ENCODE assay signal across 11 cellular contexts in genomic region chr21:14453339-14453738, GRCh38.
DNase-seq lines count a peak whose midpoint lies in the region; ATAC-seq and TF ChIP-seq lines count a peak whose summit lies in the region.
"Had no signal": no experiment of that assay in that cellular context is flagged by ENCODE, and none has a peak within 500 bp of the region (broad histone marks: within the 10 kb centered on the region; RNA-seq: fewer than 3 reads in every experiment).

No MANE protein-coding gene starts in this region.

- no peaks in the 10 kb centered on the region for H3K27me3 ChIP-seq in GM23248 (replicated peaks; ENCODE audit: insufficient read depth)
- H3K27me3 ChIP-seq: body of pancreas had no signal

- H3K27ac Mint-ChIP-seq in glutamatergic neuron (ENCODE audit: unreplicated experiment), result peak overlapping the region; percentile 28
- H3K27ac Mint-ChIP-seq in type B pancreatic cell, result no peak overlapping the region

- H3K27me3 Mint-ChIP-seq in glutamatergic neuron (ENCODE audit: unreplicated experiment) (no peaks in the 10 kb centered on the region), type B pancreatic cell (no peaks in the 10 kb centered on the region)

- WGBS in GM23248 (ENCODE audit: low coverage in 1 of 2, low lambda C conversion rate in 2 of 2, missing lambda C conversion rate in 2 of 2), 2 experiments, result 44 to 52% methylated on average over 2 of the region's 2 CpGs

- no peak overlapping the region for H3K4me2 ChIP-seq in GM23248 (ENCODE audit: unreplicated experiment)

- H2AFZ ChIP-seq in GM23248, result no peak overlapping the region

- no peaks in the 10 kb centered on the region for H3F3A ChIP-seq in GM23248 (ENCODE audit: insufficient read depth)

- no peaks in the 10 kb centered on the region for H3K9me2 ChIP-seq in GM23248 (ENCODE audit: insufficient read depth)

- H3K9ac ChIP-seq in GM23248, result no peak overlapping the region

- H3K4me1 Mint-ChIP-seq in glutamatergic neuron (ENCODE audit: low read depth, unreplicated experiment) (peaks cover 49% of the 10 kb centered on the region), type B pancreatic cell (ENCODE audit: unreplicated experiment) (peaks cover 10% of the 10 kb centered on the region)

- H3K79me2 ChIP-seq in GM23248 (ENCODE audit: insufficient read depth), result no peaks in the 10 kb centered on the region

- no peak for TF ChIP-seq CTCF in glutamatergic neuron (IDR thresholded peaks at IDR 0.05; ENCODE audit: partially characterized antibody, unreplicated experiment)
- no peak for TF ChIP-seq CTCF in type B pancreatic cell (conservative IDR thresholded peaks at IDR 0.05)

- no peak overlapping the region for H3K27ac ChIP-seq in GM23248
- H3K27ac ChIP-seq: body of pancreas had no signal

- H4K20me1 ChIP-seq in GM23248 (ENCODE audit: insufficient read depth), result no peaks in the 10 kb centered on the region

- H3K4me3 ChIP-seq in GM23248, result no peak overlapping the region
- H3K4me3 ChIP-seq: body of pancreas had no signal

- no peaks in the 10 kb centered on the region for H3K9me3 ChIP-seq in GM23248 (ENCODE audit: low read depth)
- H3K9me3 ChIP-seq: body of pancreas had no signal

- H3K4me3 Mint-ChIP-seq in glutamatergic neuron (ENCODE audit: unreplicated experiment), result peak overlapping the region; percentile 6
- H3K4me3 Mint-ChIP-seq in type B pancreatic cell, result no peak overlapping the region

- H3K9me3 Mint-ChIP-seq in glutamatergic neuron (ENCODE audit: unreplicated experiment) (peaks cover 2% of the 10 kb centered on the region), type B pancreatic cell (no peaks in the 10 kb centered on the region)

- H3K4me1 ChIP-seq in GM23248 (ENCODE audit: insufficient read depth), result no peaks in the 10 kb centered on the region
- H3K4me1 ChIP-seq: body of pancreas had no signal

- in situ Hi-C loops in GM23248 (cut with MboI), result no loop called here

- ATAC-seq in GM18870 (IDR thresholded peaks at IDR 0.05; ENCODE audit: unreplicated experiment) (peak; percentile 88), GM21528 (IDR thresholded peaks at IDR 0.05; ENCODE audit: low FRiP score, unreplicated experiment) (peak; percentile 84), HG03432 (IDR thresholded peaks at IDR 0.05; ENCODE audit: unreplicated experiment) (peak; percentile 89)
- ATAC-seq: body of pancreas had no signal

- DNase-seq in glutamatergic neuron (no peak), ureter (ENCODE audit: low spot score) (no peak), type B pancreatic cell (ENCODE audit: extremely low spot score, unreplicated experiment) (no peak), GM23248 (no peak), kidney tubule cell (ENCODE audit: low spot score) (no peak)
- DNase-seq: NCI-H1105, SW 1271 had no signal

- no peaks in the 10 kb centered on the region for H3K36me3 ChIP-seq in GM23248 (ENCODE audit: low read depth)

- H3K36me3 Mint-ChIP-seq in glutamatergic neuron (ENCODE audit: unreplicated experiment) (no peaks in the 10 kb centered on the region), type B pancreatic cell (no peaks in the 10 kb centered on the region)
